ENCODE assay signal across 11 cellular contexts in genomic region chr20:62551408-62552323, GRCh38.
DNase-seq lines count a peak whose midpoint lies in the region; FAIRE-seq and TF ChIP-seq lines count a peak whose summit lies in the region.
"Had no signal": no experiment of that assay in that cellular context is flagged by ENCODE, and none has a peak within 500 bp of the region (broad histone marks: within the 10 kb centered on the region; RNA-seq: fewer than 3 reads in every experiment).

No MANE protein-coding gene starts in this region.

- no peak overlapping the region for H3K27ac ChIP-seq in H9 (ENCODE audit: insufficient read length, low read depth, low read length)
- no peak overlapping the region for H3K27ac ChIP-seq in H1 (ENCODE audit: low read depth, low read length)
- H3K27ac ChIP-seq: body of pancreas had no signal

- TF ChIP-seq EP300 in H1 (IDR thresholded peaks at IDR 0.05; ENCODE audit: borderline replicate concordance in 1 of 2, low read depth in 2 of 2, low read length in 2 of 2) = no peak

- H4K8ac ChIP-seq in H9 (replicated peaks; ENCODE audit: insufficient read length, low read depth, low read length) (no peak overlapping the region), H1 (ENCODE audit: extremely low read depth, insufficient read depth, low read length) (no peak overlapping the region; the same call in 1 of the 2 replicates)

- CTCF ChIA-PET in H1 (lab: Charles Lee; ENCODE audit: partially characterized antibody) = interaction anchor here (0.6 to 4.8 kb wide), 10 partner anchors 12 to 363 kb away, joined by 3 to 49 read pairs (median 3); no protein-coding TSS in a partner anchor

- no peak overlapping the region for H3K56ac ChIP-seq in H9 (ENCODE audit: insufficient read length, low read depth, low read length)
- no peak overlapping the region for H3K56ac ChIP-seq in H1 (replicated peaks; ENCODE audit: insufficient read length, low read depth, low read length)

- H2BK20ac ChIP-seq in H9 (ENCODE audit: low read depth, low read length, poor library complexity, severe bottlenecking) = no peak overlapping the region
- H2BK20ac ChIP-seq in H1 (ENCODE audit: low read length) = peak overlapping the region; percentile 10; the same call in 1 of the 2 replicates

- H3K4me2 ChIP-seq in H9 (ENCODE audit: insufficient read depth, insufficient read length, low read length) = peak overlapping the region; percentile 52
- H3K4me2 ChIP-seq in H1 (ENCODE audit: insufficient read depth in 1 of 2, low read depth in 2 of 2, low read length in 2 of 2) = peak overlapping the region; percentile 73 to 86

- no peaks in the 10 kb centered on the region for H3K79me1 ChIP-seq in H9 (ENCODE audit: insufficient read depth, low read depth, low read length, poor library complexity, severe bottlenecking)
- H3K79me1 ChIP-seq in H1 (ENCODE audit: low read depth, low read length) = no peaks in the 10 kb centered on the region

- H3K27me3 Mint-ChIP-seq in H9 (ENCODE audit: low read depth) (peaks cover 55% of the 10 kb centered on the region), neural crest cell (ENCODE audit: low read depth) (peaks cover 38% of the 10 kb centered on the region)

- POLR2A ChIA-PET in H1 (lab: Charles Lee; ENCODE audit: partially characterized antibody) = interaction anchor here (0.5 to 1.2 kb wide), 3 partner anchors 11 to 84 kb away, joined by 3 to 4 read pairs (median 4); no protein-coding TSS in a partner anchor

- H3K36me3 Mint-ChIP-seq in H9 (ENCODE audit: insufficient read depth in 1 of 3, low read depth in 3 of 3) (no peaks in the 10 kb centered on the region; a peak in 1 of 7 replicates), neural crest cell (ENCODE audit: low read depth) (no peaks in the 10 kb centered on the region)

- H3K23ac ChIP-seq in H9 (ENCODE audit: insufficient read length, low read depth, low read length) (no peak overlapping the region), H1 (ENCODE audit: insufficient read length) (no peak overlapping the region)

- no peak overlapping the region for H3K14ac ChIP-seq in H9 (ENCODE audit: insufficient read depth, low read length)
- no peak overlapping the region for H3K14ac ChIP-seq in H1 (ENCODE audit: insufficient read length)

- peaks cover 7% of the 10 kb centered on the region; the same call in 1 of the 2 replicates for H3K27me3 ChIP-seq in H9 (ENCODE audit: insufficient read depth, low read length)
- H3K27me3 ChIP-seq in H1 (replicated peaks in 1 of 4; ENCODE audit: control insufficient read depth in 3 of 4, extremely low read depth in 1 of 4, insufficient read depth in 3 of 4, low read length in 3 of 4) = peaks cover 10 to 30% (median 20%) of the 10 kb centered on the region in 4 experiments

- H4K5ac ChIP-seq in H9 (ENCODE audit: insufficient read length, low read depth, low read length) (no peak overlapping the region), H1 (ENCODE audit: insufficient read length, low read depth, low read length) (no peak overlapping the region)

- H3K4me1 Mint-ChIP-seq in H9 (peaks cover 9 to 11% of the 10 kb centered on the region in 2 experiments), neural crest cell (peaks cover 15% of the 10 kb centered on the region)

- H3K27ac Mint-ChIP-seq in H9 (no peak overlapping the region), neural crest cell (ENCODE audit: unreplicated experiment) (no peak overlapping the region)
- H3K27ac Mint-ChIP-seq: activated CD4-positive, alpha-beta memory T cell treated with anti-CD3 and anti-CD28 coated beads, Interleukin-2, amount 10 ng/mL, durations not matched to agents 7 days and 5 days had no signal

- no peak overlapping the region for H3K9ac ChIP-seq in H9 (ENCODE audit: extremely low read depth, insufficient read length, low read length)
- no peak overlapping the region for H3K9ac ChIP-seq in H1 (replicated peaks in 1 of 4; ENCODE audit: extremely low read depth in 1 of 4, low read depth in 3 of 4, low read length in 3 of 4)

- H3K4me1 ChIP-seq in H9 (ENCODE audit: insufficient read depth, low read length) = no peaks in the 10 kb centered on the region; the same call in 1 of the 2 replicates
- H3K4me1 ChIP-seq in H1 (replicated peaks in 1 of 4; ENCODE audit: control insufficient read depth in 3 of 4, insufficient read depth in 4 of 4, low read length in 3 of 4) = peaks cover 0 to 11% (median 2%) of the 10 kb centered on the region in 4 experiments; a peak in 5 of 7 replicates

- H3K23me2 ChIP-seq in H9 (ENCODE audit: insufficient read length, low read depth, low read length, poor library complexity, severe bottlenecking) (peaks cover 5% of the 10 kb centered on the region), H1 (ENCODE audit: low read depth, low read length) (peaks cover 6% of the 10 kb centered on the region; the same call in 1 of the 2 replicates)

- peak overlapping the region; percentile 29 to 66 for H3K4me3 Mint-ChIP-seq in H9
- peak overlapping the region; percentile 41 for H3K4me3 Mint-ChIP-seq in neural crest cell
- H3K4me3 Mint-ChIP-seq: activated CD4-positive, alpha-beta memory T cell treated with anti-CD3 and anti-CD28 coated beads, Interleukin-2, amount 10 ng/mL, durations not matched to agents 7 days and 5 days had no signal

- H2BK120ac ChIP-seq in H9 (ENCODE audit: low read depth, low read length, poor library complexity, severe bottlenecking) (no peak overlapping the region), H1 (replicated peaks; ENCODE audit: low read depth, low read length) (no peak overlapping the region)

- H3K36me3 ChIP-seq in H1 (ENCODE audit: control insufficient read depth in 2 of 4, insufficient read depth in 4 of 4, low read length in 3 of 4) = no peaks in the 10 kb centered on the region

- no peak for TF ChIP-seq POLR2A in H1 (IDR thresholded peaks at IDR 0.05; ENCODE audit: control extremely low read depth in 1 of 2, low read depth in 2 of 2, low read length in 2 of 2)

- H3K79me2 ChIP-seq in H9 (ENCODE audit: insufficient read depth, low read length) (no peaks in the 10 kb centered on the region), H1 (ENCODE audit: control insufficient read depth in 1 of 2, insufficient read depth in 2 of 2, low read length in 2 of 2) (no peaks in the 10 kb centered on the region)

- no peak overlapping the region for H2BK12ac ChIP-seq in H9 (ENCODE audit: insufficient read length, low read depth, low read length)
- H2BK12ac ChIP-seq in H1 (ENCODE audit: low read depth, low read length) = 0 out of 2 replicates have a peak overlapping the region, but pooled peaks have one; percentile 39

- H3T11ph ChIP-seq in H9 (ENCODE audit: low read length) = no peak overlapping the region

- H4K91ac ChIP-seq in H9 (ENCODE audit: insufficient read length, low read depth, low read length) = no peak overlapping the region
- peak overlapping the region; percentile 55 for H4K91ac ChIP-seq in H1 (replicated peaks; ENCODE audit: insufficient read length, low read length)

- no CpG with 5 or more reads among the region's 47 CpGs for WGBS in H9 (ENCODE audit: extremely low coverage, insufficient read length, low lambda C conversion rate)
- WGBS in H1 (ENCODE audit: extremely low coverage in 1 of 2, insufficient coverage in 1 of 2, insufficient read length in 1 of 2, insufficient replicate concordance in 2 of 2, low coverage in 1 of 2, low lambda C conversion rate in 2 of 2, missing lambda C conversion rate in 1 of 2), 2 experiments = 69% methylated on average over 14 of the region's 47 CpGs; no CpG with 5 or more reads in 1 of the 2 experiments

- H2AK5ac ChIP-seq in H9 (ENCODE audit: insufficient read length, low read length) = no peak overlapping the region
- no peak overlapping the region for H2AK5ac ChIP-seq in H1 (ENCODE audit: low read depth, low read length)

- DNase-seq in 8988T = peak; percentile 59
- DNase-seq in H9 = peak; percentile 44
- DNase-seq in H1 (ENCODE audit: low read depth in 1 of 2, low spot score in 2 of 2) = no peak
- no peak for DNase-seq in neural crest cell (ENCODE audit: low read depth, low spot score)
- no peak for DNase-seq in NCI-H82 treated with DMSO at 0.1 percent for 48 hours (lab: John Stamatoyannopoulos, UW; ENCODE audit: unreplicated experiment)
- DNase-seq in ureter (ENCODE audit: low spot score) = no peak
- DNase-seq in NCI-H510A (lab: John Stamatoyannopoulos, UW) = no peak
- no peak for DNase-seq in DMS79 (lab: John Stamatoyannopoulos, UW)
- DNase-seq: activated CD4-positive, alpha-beta memory T cell treated with anti-CD3 and anti-CD28 coated beads, Interleukin-2, amount 10 ng/mL, durations not matched to agents 7 days and 5 days; body of pancreas; SHP77 had no signal

- no peaks in the 10 kb centered on the region for H4K20me1 ChIP-seq in H9 (ENCODE audit: control insufficient read depth, insufficient read depth, insufficient read length)
- peaks cover 0 to 4% of the 10 kb centered on the region in 2 experiments for H4K20me1 ChIP-seq in H1 (replicated peaks in 1 of 2; ENCODE audit: control insufficient read depth in 1 of 2, insufficient read depth in 2 of 2, low read length in 2 of 2)

- H3K4ac ChIP-seq in H9 (ENCODE audit: low read depth, low read length) = no peak overlapping the region
- no peak overlapping the region for H3K4ac ChIP-seq in H1 (replicated peaks; ENCODE audit: insufficient read length, low read depth, low read length)

- H3K18ac ChIP-seq in H9 (ENCODE audit: insufficient read length, low read depth, low read length) (no peak overlapping the region), H1 (ENCODE audit: extremely low read depth, low read length) (no peak overlapping the region; the same call in 1 of the 2 replicates)

- TF ChIP-seq CTCF in H9 (conservative IDR thresholded peaks at IDR 0.05) (no peak), H1 (IDR thresholded peaks at IDR 0.05; ENCODE audit: control extremely low read depth in 1 of 3, insufficient read depth in 1 of 3, low read depth in 1 of 3, low read length in 3 of 3) (no peak), neural crest cell (conservative IDR thresholded peaks at IDR 0.05) (no peak)

- peak overlapping the region; percentile 17 to 65 (median 32); a peak in 7 of 8 replicates for H3K4me3 ChIP-seq in H1 (ENCODE audit: extremely low read depth in 1 of 4, insufficient read depth in 2 of 4, low read depth in 3 of 4, low read length in 4 of 4)
- H3K4me3 ChIP-seq: body of pancreas had no signal

- H3K9me3 Mint-ChIP-seq in H9 = no peaks in the 10 kb centered on the region
- H3K9me3 Mint-ChIP-seq in neural crest cell = no peaks in the 10 kb centered on the region
- H3K9me3 Mint-ChIP-seq: activated CD4-positive, alpha-beta memory T cell treated with anti-CD3 and anti-CD28 coated beads, Interleukin-2, amount 10 ng/mL, durations not matched to agents 7 days and 5 days had no signal

- H2AFZ ChIP-seq in H9 (ENCODE audit: low read length) = no peak overlapping the region
- H2AFZ ChIP-seq in H1 (ENCODE audit: low read length) = no peak overlapping the region

- FAIRE-seq in H1 (lab: Jason Lieb, UNC) = no peak

- H2BK5ac ChIP-seq in H9 (ENCODE audit: insufficient read length, low read length) (no peak overlapping the region), H1 (ENCODE audit: low read depth, low read length) (no peak overlapping the region)

- no peak for TF ChIP-seq RAD21 in H1 (IDR thresholded peaks at IDR 0.05 in 1 of 2, conservative IDR thresholded peaks at IDR 0.05 in 1 of 2; ENCODE audit: low read depth in 2 of 2, low read length in 2 of 2)

- H2BK15ac ChIP-seq in H9 (ENCODE audit: low read depth, low read length) (no peak overlapping the region), H1 (ENCODE audit: low read length) (no peak overlapping the region)

- H3K9me3 ChIP-seq in H9 (ENCODE audit: control insufficient read depth, low read depth, low read length) = no peaks in the 10 kb centered on the region
- no peaks in the 10 kb centered on the region for H3K9me3 ChIP-seq in H1 (ENCODE audit: insufficient read depth in 2 of 2, low read depth in 1 of 2, low read length in 1 of 2)
- H3K9me3 ChIP-seq: body of pancreas had no signal

Comparison
In these comparisons a context has a peak if more than half of its experiments do, and no peak if none do; other contexts are left out.
1. DNase-seq: peak in 8988T (single experiment) and H9 (single experiment); none in H1 (0 of 2), neural crest cell (single experiment), NCI-H82 treated with DMSO at 0.1 percent for 48 hours (single experiment), ureter (single experiment), NCI-H510A (single experiment) and DMS79 (single experiment).